Comparison of ENCODE assay signal across 8 cellular contexts in the genomic region with DNA sequence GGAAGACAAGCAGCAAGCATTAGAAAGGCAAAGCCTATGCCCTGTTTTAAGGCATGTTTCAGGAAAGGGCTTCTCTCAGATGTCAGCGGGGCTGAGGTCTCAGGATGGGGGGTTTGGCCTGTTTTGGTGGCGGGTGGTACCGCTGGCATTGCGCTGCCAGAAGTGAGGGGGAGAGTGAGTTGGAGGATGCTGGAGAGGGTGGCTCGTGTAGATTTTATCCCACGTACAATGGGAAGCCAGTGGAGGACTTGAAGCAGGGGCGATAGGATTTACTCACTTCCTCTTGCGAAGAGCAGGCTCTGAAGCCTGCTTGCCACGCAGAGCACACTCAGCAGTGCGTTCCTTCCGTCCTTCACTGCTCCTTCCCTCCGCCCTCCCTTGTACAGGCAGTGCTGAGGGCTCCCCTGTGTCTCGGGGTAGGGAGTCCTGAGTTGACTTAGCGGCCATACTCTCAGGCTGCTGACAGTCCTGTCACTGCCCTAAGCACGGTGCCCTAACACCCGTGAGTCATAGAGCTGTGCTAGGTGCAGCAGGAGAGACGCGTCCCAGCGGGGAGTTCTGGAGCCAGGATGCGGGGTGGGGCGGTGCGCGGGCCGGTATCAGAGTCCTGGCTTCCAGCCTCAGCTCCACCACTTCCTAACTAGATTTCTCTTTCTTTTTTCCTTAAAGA.
DNase-seq lines count a peak whose midpoint lies in the region; ATAC-seq, FAIRE-seq and TF ChIP-seq lines count a peak whose summit lies in the region.

No MANE protein-coding gene starts in this region.

- no peaks in the 10 kb centered on the region for H3K4me1 ChIP-seq in pancreas

- peak; percentile 90 for ATAC-seq in GM18868 (IDR thresholded peaks at IDR 0.05; ENCODE audit: unreplicated experiment)
- peak in 3 of 4 donors; percentile 63 to 72 (median 68) for ATAC-seq in pancreas
- no peak for ATAC-seq in GM18867 (IDR thresholded peaks at IDR 0.05; ENCODE audit: unreplicated experiment)
- no peak for ATAC-seq in HG03196 (IDR thresholded peaks at IDR 0.05; ENCODE audit: unreplicated experiment)
- ATAC-seq in HG03469 (IDR thresholded peaks at IDR 0.05; ENCODE audit: unreplicated experiment), result no peak

- no peaks in the 10 kb centered on the region for H3K36me3 ChIP-seq in pancreas

- peak; percentile 77 for DNase-seq in HT-29 (ENCODE audit: low spot score)
- DNase-seq in activated T-cell treated with anti-CD3 and anti-CD28 coated beads, Interleukin-2, amount 50 U/mL, for 48 hours, result peak; percentile 67 to 69
- DNase-seq in glomerular visceral epithelial cell (ENCODE audit: extremely low spot score), result peak; percentile 6
- DNase-seq in pancreas, result peak in 1 of 6 donors; percentile 55

- no peak for FAIRE-seq in pancreas (lab: Jason Lieb, UNC)

- no peaks in the 10 kb centered on the region for H3K27me3 ChIP-seq in pancreas

- no peak overlapping the region for H3K27ac ChIP-seq in pancreas

- H3K9me3 ChIP-seq in pancreas, result no peaks in the 10 kb centered on the region

- no peak overlapping the region for H3K4me3 ChIP-seq in pancreas

- TF ChIP-seq CTCF in pancreas (IDR thresholded peaks at IDR 0.05), result no peak

- 65 to 75% methylated on average over 24 of the region's 24 CpGs for WGBS in pancreas, 2 donors

- intact Hi-C loops in pancreas (cut with DNase I), result no loop called here

Comparison
In these comparisons a context has a peak if more than half of its experiments do, and no peak if none do; other contexts are left out.
1. ATAC-seq: peak in GM18868 (single experiment) and pancreas (3 of 4); none in GM18867 (single experiment), HG03196 (single experiment) and HG03469 (single experiment).